Comparison of ENCODE assay signal across 11 cellular contexts in the genomic region with DNA sequence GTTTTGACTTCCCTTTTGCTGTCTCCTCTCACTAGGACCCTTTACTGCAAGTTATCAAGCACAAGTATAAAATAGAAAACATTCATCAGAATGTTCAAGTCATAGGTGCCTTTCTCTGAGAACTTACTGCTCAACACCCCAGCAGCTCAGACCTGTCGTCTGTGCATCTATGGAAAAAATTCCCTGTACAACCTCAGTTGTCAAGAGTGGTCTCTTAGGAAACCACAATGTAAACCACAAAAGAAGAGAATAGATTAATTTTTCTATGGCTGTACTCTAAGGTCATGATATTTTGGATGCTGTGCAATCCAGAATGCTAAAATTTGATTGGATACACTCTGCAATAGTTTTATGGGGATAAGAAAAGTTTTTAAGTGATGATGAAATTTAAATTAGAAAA.
DNase-seq lines count a peak whose midpoint lies in the region; ATAC-seq and TF ChIP-seq lines count a peak whose summit lies in the region.
"Had no signal": no experiment of that assay in that cellular context is flagged by ENCODE, and none has a peak within 500 bp of the region (broad histone marks: within the 10 kb centered on the region; RNA-seq: fewer than 3 reads in every experiment).

No MANE protein-coding gene starts in this region.

- H4K20me1 ChIP-seq in smooth muscle cell (ENCODE audit: low read depth), result peaks cover 28% of the 10 kb centered on the region

- 13 to 29% methylated on average over 1 of the region's 1 CpG for WGBS in gastroesophageal sphincter (ENCODE audit: low coverage in 1 of 2), 2 donors
- 0% methylated on average over 1 of the region's 1 CpG for WGBS in smooth muscle cell (ENCODE audit: low lambda C conversion rate)

- no peak for TF ChIP-seq EP300 in gastroesophageal sphincter (IDR thresholded peaks at IDR 0.05)

- TF ChIP-seq POLR2A in gastroesophageal sphincter (IDR thresholded peaks at IDR 0.05), result no peak

- H3K9me3 Mint-ChIP-seq in activated CD4-positive, alpha-beta T cell treated with anti-CD3 and anti-CD28 coated beads, Interleukin-2, amount 10 ng/mL, durations not matched to agents 24 days and 14 days, result no peaks in the 10 kb centered on the region
- no peaks in the 10 kb centered on the region for H3K9me3 Mint-ChIP-seq in WTC11

- H2AFZ ChIP-seq in smooth muscle cell (ENCODE audit: low read depth), result no peak overlapping the region

- no peaks in the 10 kb centered on the region for H3K27me3 ChIP-seq in gastroesophageal sphincter
- no peaks in the 10 kb centered on the region for H3K27me3 ChIP-seq in smooth muscle cell (ENCODE audit: low read depth)

- H3K36me3 Mint-ChIP-seq in activated CD4-positive, alpha-beta T cell treated with anti-CD3 and anti-CD28 coated beads, Interleukin-2, amount 10 ng/mL, durations not matched to agents 24 days and 14 days (ENCODE audit: low read depth), result peaks cover 12% of the 10 kb centered on the region
- no peaks in the 10 kb centered on the region for H3K36me3 Mint-ChIP-seq in WTC11

- CTCF ChIA-PET in WTC11 (lab: Charles Lee), result interaction anchor here (0.7 kb wide), 1 partner anchor 88 kb away, joined by 3 read pairs; no protein-coding TSS in a partner anchor

- intact Hi-C loops in activated CD4-positive, alpha-beta T cell treated with anti-CD3 and anti-CD28 coated beads, Interleukin-2, amount 10 ng/mL, durations not matched to agents 24 days and 14 days (cut with micrococcal nuclease), result loop anchor here (5.0 kb wide), 5 partner anchors 142 to 1543 kb away; a partner anchor contains a TSS

- TF ChIP-seq CTCF in WTC11 (IDR thresholded peaks at IDR 0.05) (no peak), gastroesophageal sphincter (IDR thresholded peaks at IDR 0.05) (no peak), smooth muscle cell (IDR thresholded peaks at IDR 0.05; ENCODE audit: borderline replicate concordance, insufficient read depth, poor library complexity, severe bottlenecking) (no peak)

- H3K27me3 Mint-ChIP-seq in activated CD4-positive, alpha-beta T cell treated with anti-CD3 and anti-CD28 coated beads, Interleukin-2, amount 10 ng/mL, durations not matched to agents 24 days and 14 days, result peaks cover 4% of the 10 kb centered on the region
- H3K27me3 Mint-ChIP-seq in WTC11 (ENCODE audit: low read depth), result peaks cover 29% of the 10 kb centered on the region

- POLR2A ChIA-PET in WTC11 (lab: Charles Lee), result no interaction called here

- no peak for DNase-seq in activated CD4-positive, alpha-beta T cell treated with anti-CD3 and anti-CD28 coated beads, Interleukin-2, amount 10 ng/mL, durations not matched to agents 24 days and 14 days
- no peak for DNase-seq in activated CD4-positive, alpha-beta T cell treated with anti-CD3 and anti-CD28 coated beads for 4 hours
- DNase-seq in WTC11 (ENCODE audit: low spot score) (no peak), smooth muscle cell (lab: John Stamatoyannopoulos, UW; ENCODE audit: unreplicated experiment) (no peak), DMS79 (lab: John Stamatoyannopoulos, UW) (no peak)
- DNase-seq: amniotic stem cell, NCI-H510A had no signal

- H3K27ac Mint-ChIP-seq in activated CD4-positive, alpha-beta T cell treated with anti-CD3 and anti-CD28 coated beads, Interleukin-2, amount 10 ng/mL, durations not matched to agents 24 days and 14 days, result peak overlapping the region; percentile 72
- H3K27ac Mint-ChIP-seq in WTC11, result no peak overlapping the region; the same call in 1 of the 2 replicates

- peaks cover 21% of the 10 kb centered on the region for H3F3A ChIP-seq in smooth muscle cell (ENCODE audit: low read depth)

- peaks cover 61% of the 10 kb centered on the region for H3K4me1 Mint-ChIP-seq in activated CD4-positive, alpha-beta T cell treated with anti-CD3 and anti-CD28 coated beads, Interleukin-2, amount 10 ng/mL, durations not matched to agents 24 days and 14 days
- H3K4me1 Mint-ChIP-seq in WTC11, result peaks cover 42% of the 10 kb centered on the region

- H3K4me3 ChIP-seq in gastroesophageal sphincter (no peak overlapping the region), smooth muscle cell (peak overlapping the region; percentile 89)
- H3K4me3 ChIP-seq: A549 had no signal

- H3K4me2 ChIP-seq in smooth muscle cell, result peak overlapping the region; percentile 85

- H3K27ac ChIP-seq in gastroesophageal sphincter (peak overlapping the region in 3 of 4 donors; percentile 12 to 100 (median 97)), smooth muscle cell (ENCODE audit: low read depth) (peak overlapping the region; percentile 76)

- H3K4me3 Mint-ChIP-seq in activated CD4-positive, alpha-beta T cell treated with anti-CD3 and anti-CD28 coated beads, Interleukin-2, amount 10 ng/mL, durations not matched to agents 24 days and 14 days, result peak overlapping the region; percentile 26
- H3K4me3 Mint-ChIP-seq in WTC11, result peak overlapping the region; percentile 83

- no peak for ATAC-seq in WTC11
- no peak for ATAC-seq in gastroesophageal sphincter
- ATAC-seq in HG02623 (IDR thresholded peaks at IDR 0.05; ENCODE audit: unreplicated experiment), result no peak
- no peak for ATAC-seq in GM18867 (IDR thresholded peaks at IDR 0.05; ENCODE audit: unreplicated experiment)

- H3K36me3 ChIP-seq in gastroesophageal sphincter (no peaks in the 10 kb centered on the region), smooth muscle cell (ENCODE audit: low read depth) (no peaks in the 10 kb centered on the region)

- H3K9me3 ChIP-seq in gastroesophageal sphincter (no peaks in the 10 kb centered on the region), smooth muscle cell (replicated peaks; ENCODE audit: low read depth) (no peaks in the 10 kb centered on the region)
- H3K9me3 ChIP-seq: A549 had no signal

- peaks cover 70% of the 10 kb centered on the region for H3K79me2 ChIP-seq in smooth muscle cell (ENCODE audit: low read depth)

- H3K9ac ChIP-seq in smooth muscle cell (ENCODE audit: low read depth), result no peak overlapping the region

- H3K4me1 ChIP-seq in gastroesophageal sphincter (peaks cover 10 to 61% (median 12%) of the 10 kb centered on the region in 3 donors), smooth muscle cell (ENCODE audit: low read depth) (peaks cover 30% of the 10 kb centered on the region)

TF ChIP-seq in WTC11, 78 proteins besides CTCF, POLR2A, EP300 and RAD21:
- TF ChIP-seq NR2C2 (CRISPR knock-in tag; IDR thresholded peaks at IDR 0.05) (no peak), ESRRA (CRISPR knock-in tag; IDR thresholded peaks at IDR 0.05; ENCODE audit: borderline replicate concordance) (no peak), KAT7 (CRISPR knock-in tag; IDR thresholded peaks at IDR 0.05; ENCODE audit: borderline replicate concordance) (no peak), NR1H2 (CRISPR knock-in tag; IDR thresholded peaks at IDR 0.05) (no peak), ZNF219 (CRISPR knock-in tag; IDR thresholded peaks at IDR 0.05; ENCODE audit: borderline replicate concordance) (no peak), FOXJ3 (CRISPR knock-in tag; IDR thresholded peaks at IDR 0.05; ENCODE audit: borderline replicate concordance) (no peak)
- TF ChIP-seq, protein P1, sequence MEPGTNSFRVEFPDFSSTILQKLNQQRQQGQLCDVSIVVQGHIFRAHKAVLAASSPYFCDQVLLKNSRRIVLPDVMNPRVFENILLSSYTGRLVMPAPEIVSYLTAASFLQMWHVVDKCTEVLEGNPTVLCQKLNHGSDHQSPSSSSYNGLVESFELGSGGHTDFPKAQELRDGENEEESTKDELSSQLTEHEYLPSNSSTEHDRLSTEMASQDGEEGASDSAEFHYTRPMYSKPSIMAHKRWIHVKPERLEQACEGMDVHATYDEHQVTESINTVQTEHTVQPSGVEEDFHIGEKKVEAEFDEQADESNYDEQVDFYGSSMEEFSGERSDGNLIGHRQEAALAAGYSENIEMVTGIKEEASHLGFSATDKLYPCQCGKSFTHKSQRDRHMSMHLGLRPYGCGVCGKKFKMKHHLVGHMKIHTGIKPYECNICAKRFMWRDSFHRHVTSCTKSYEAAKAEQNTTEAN (CRISPR knock-in tag; IDR thresholded peaks at IDR 0.05), result no peak
- TF ChIP-seq, protein P2, sequence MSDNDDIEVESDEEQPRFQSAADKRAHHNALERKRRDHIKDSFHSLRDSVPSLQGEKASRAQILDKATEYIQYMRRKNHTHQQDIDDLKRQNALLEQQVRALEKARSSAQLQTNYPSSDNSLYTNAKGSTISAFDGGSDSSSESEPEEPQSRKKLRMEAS (CRISPR knock-in tag; IDR thresholded peaks at IDR 0.05), result no peak
- TF ChIP-seq, protein P3, sequence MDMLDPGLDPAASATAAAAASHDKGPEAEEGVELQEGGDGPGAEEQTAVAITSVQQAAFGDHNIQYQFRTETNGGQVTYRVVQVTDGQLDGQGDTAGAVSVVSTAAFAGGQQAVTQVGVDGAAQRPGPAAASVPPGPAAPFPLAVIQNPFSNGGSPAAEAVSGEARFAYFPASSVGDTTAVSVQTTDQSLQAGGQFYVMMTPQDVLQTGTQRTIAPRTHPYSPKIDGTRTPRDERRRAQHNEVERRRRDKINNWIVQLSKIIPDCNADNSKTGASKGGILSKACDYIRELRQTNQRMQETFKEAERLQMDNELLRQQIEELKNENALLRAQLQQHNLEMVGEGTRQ (CRISPR knock-in tag; IDR thresholded peaks at IDR 0.05), result no peak
